Comparison of ENCODE assay signal across 25 cellular contexts in the genomic region with DNA sequence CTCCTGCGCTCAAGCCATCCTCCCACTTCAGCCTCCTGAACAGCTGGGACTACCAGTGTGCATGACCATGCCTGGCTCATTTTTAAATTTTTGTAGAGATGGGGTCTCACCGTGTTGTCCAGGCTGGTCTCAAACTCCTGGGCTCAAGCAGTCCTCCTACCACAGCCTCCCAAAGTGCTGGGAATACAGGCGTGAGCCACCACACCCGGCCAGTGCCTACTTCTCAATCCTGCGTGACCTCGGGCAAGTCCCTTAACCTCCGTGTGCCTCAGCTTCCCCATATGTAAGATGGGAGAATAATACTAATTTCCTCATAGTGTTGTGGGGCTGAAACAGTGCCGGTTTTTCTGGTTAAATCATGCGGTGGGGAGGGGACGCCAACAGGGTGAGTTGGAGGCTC.
"Had no signal": no experiment of that assay in that cellular context is flagged by ENCODE, and none has a peak within 500 bp of the region (broad histone marks: within the 10 kb centered on the region; RNA-seq: fewer than 3 reads in every experiment).

No MANE protein-coding gene starts in this region.

- H3K27ac Mint-ChIP-seq: mesothelial cell of epicardium had no signal

- FAIRE-seq: colon, endothelial cell of umbilical vein, islet of Langerhans, keratinocyte had no signal

- ATAC-seq: gastrocnemius medialis, heart right ventricle, left cardiac atrium, left lung, left ventricle myocardium superior, lower lobe of right lung, mucosa of descending colon had no signal

- H3K4me1 ChIP-seq: gastrocnemius medialis, heart right ventricle, left lung, lower lobe of right lung had no signal

- H3K9me3 Mint-ChIP-seq: mesothelial cell of epicardium, naive B cell had no signal

- H3K27ac ChIP-seq: coronary artery, dorsolateral prefrontal cortex, esophagus squamous epithelium, gastrocnemius medialis, heart right ventricle, left lung, lower lobe of right lung had no signal

- H3K4me3 ChIP-seq: coronary artery, dorsolateral prefrontal cortex, esophagus squamous epithelium, gastrocnemius medialis, heart right ventricle, left lung, lower lobe of right lung, mucosa of descending colon had no signal

- H3K9me3 ChIP-seq: esophagus squamous epithelium, gastrocnemius medialis, heart right ventricle, left lung, lower lobe of right lung, mucosa of descending colon had no signal

- H3K36me3 Mint-ChIP-seq: mesothelial cell of epicardium, naive B cell had no signal

- H3K27me3 ChIP-seq: gastrocnemius medialis had no signal

- H3K36me3 ChIP-seq: esophagus squamous epithelium, gastrocnemius medialis, heart right ventricle, left lung, lower lobe of right lung had no signal

- H3K4me3 Mint-ChIP-seq: mesothelial cell of epicardium, naive B cell had no signal

- DNase-seq: dermis blood vessel endothelial cell; dorsolateral prefrontal cortex; effector CD4-positive, alpha-beta T cell; effector memory CD4-positive, alpha-beta T cell; esophagus squamous epithelium; foreskin fibroblast; foreskin melanocyte; gastrocnemius medialis; glutamatergic neuron; head of caudate nucleus; heart right ventricle; hippocampal formation; left cardiac atrium; left ventricle myocardium superior; lower lobe of right lung; mesenchymal stem cell; mucosa of descending colon; naive B cell had no signal
